21 cellular contexts compared by ENCODE assay signal in the genomic region with DNA sequence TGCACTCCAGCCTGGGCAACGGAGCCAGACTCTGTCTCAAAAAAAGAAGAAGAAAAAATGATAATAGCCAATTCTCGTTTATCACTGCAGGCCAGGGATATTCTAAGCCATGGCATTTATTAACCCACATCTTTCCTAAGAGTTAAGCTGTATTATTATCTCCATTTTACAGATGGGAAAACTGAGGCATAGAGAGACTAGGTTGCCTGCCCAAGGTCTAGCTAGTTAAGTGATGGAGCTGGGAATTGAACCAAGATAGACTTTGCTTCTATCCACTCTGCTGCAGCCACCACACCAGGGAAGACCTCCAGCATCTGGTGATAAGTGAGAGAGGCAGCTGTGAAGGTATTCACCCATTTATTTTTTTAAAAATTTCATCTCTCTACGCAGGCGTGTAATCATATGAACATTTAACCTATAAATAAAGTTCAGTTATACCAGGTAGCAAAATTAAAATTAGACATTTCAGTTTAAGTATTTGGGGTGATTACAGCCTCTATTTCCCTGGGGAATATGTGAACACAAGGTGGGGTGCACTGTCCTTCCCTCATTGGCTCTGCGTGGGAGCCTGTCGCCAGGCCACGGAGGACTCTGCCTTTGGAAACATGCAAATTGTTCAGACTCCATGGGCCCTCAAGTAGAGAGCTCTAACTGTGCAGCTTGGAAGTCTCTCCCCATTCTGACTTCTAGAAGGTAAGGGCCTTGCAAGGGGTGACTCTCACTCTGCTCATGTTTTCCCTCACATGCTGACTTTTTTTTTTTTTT.
"Had no signal": no experiment of that assay in that cellular context is flagged by ENCODE, and none has a peak within 500 bp of the region (broad histone marks: within the 10 kb centered on the region; RNA-seq: fewer than 3 reads in every experiment).

No MANE protein-coding gene starts in this region.

- H3K4me2 ChIP-seq: hepatocyte had no signal

- H3K9me3 ChIP-seq: colonic mucosa, sigmoid colon, testis, transverse colon had no signal

- ATAC-seq: foreskin keratinocyte; left colon; left ventricle myocardium superior; naive thymus-derived CD4-positive, alpha-beta T cell; stimulated activated naive B cell treated with anti-CD40 and anti-IgM and Interleukin-4, amounts not matched to agents 10 μg/mL and 1 μg/mL and 100 μg/mL, for 72 hours; stimulated activated naive CD8-positive, alpha-beta T cell treated with anti-CD3 and anti-CD28 coated beads, Interleukin-15, amount 100 ng/mL, for 72 hours had no signal

- H3K4me1 ChIP-seq: colonic mucosa, testis had no signal

- H3K4me3 ChIP-seq: colonic mucosa, hepatocyte, lung, sigmoid colon, skin epidermis, testis, transverse colon had no signal

- H3K4me3 Mint-ChIP-seq: endodermal cell; naive thymus-derived CD4-positive, alpha-beta T cell; nephron progenitor cell; stimulated activated naive B cell treated with anti-CD40 and anti-IgM and Interleukin-4, amounts not matched to agents 10 μg/mL and 1 μg/mL and 100 μg/mL, for 72 hours; stimulated activated naive CD8-positive, alpha-beta T cell treated with anti-CD3 and anti-CD28 coated beads, Interleukin-15, amount 100 ng/mL, for 72 hours had no signal

- H2AFZ ChIP-seq: hepatocyte had no signal

- H3K36me3 ChIP-seq: colonic mucosa, sigmoid colon, transverse colon had no signal

- H3K27me3 Mint-ChIP-seq: naive thymus-derived CD4-positive, alpha-beta T cell; stimulated activated naive B cell treated with anti-CD40 and anti-IgM and Interleukin-4, amounts not matched to agents 10 μg/mL and 1 μg/mL and 100 μg/mL, for 72 hours; stimulated activated naive CD8-positive, alpha-beta T cell treated with anti-CD3 and anti-CD28 coated beads, Interleukin-15, amount 100 ng/mL, for 72 hours had no signal

- H3K9me3 Mint-ChIP-seq: endodermal cell; naive thymus-derived CD4-positive, alpha-beta T cell; nephron progenitor cell; stimulated activated naive B cell treated with anti-CD40 and anti-IgM and Interleukin-4, amounts not matched to agents 10 μg/mL and 1 μg/mL and 100 μg/mL, for 72 hours; stimulated activated naive CD8-positive, alpha-beta T cell treated with anti-CD3 and anti-CD28 coated beads, Interleukin-15, amount 100 ng/mL, for 72 hours had no signal

- H3K27ac ChIP-seq: colonic mucosa, foreskin keratinocyte, sigmoid colon, skin epidermis, testis had no signal

- H3K27ac Mint-ChIP-seq: endodermal cell; naive thymus-derived CD4-positive, alpha-beta T cell; stimulated activated naive B cell treated with anti-CD40 and anti-IgM and Interleukin-4, amounts not matched to agents 10 μg/mL and 1 μg/mL and 100 μg/mL, for 72 hours had no signal

- FAIRE-seq: endothelial cell of umbilical vein had no signal

- DNase-seq: colonic mucosa; dermis blood vessel endothelial cell; endodermal cell; erythroblast; foreskin keratinocyte; left colon; left ventricle myocardium superior; mesendoderm; naive thymus-derived CD4-positive, alpha-beta T cell; nephron progenitor cell; sigmoid colon; stimulated activated CD4-positive, alpha-beta T cell treated with anti-CD3 and anti-CD28 coated beads, Interleukin-2, amount 100 ng/mL, for 24 hours; stimulated activated CD4-positive, alpha-beta T cell treated with anti-CD3 and anti-CD28 coated beads, Interleukin-4, amount 100 ng/mL, for 4 hours; stimulated activated naive B cell treated with anti-CD40 and anti-IgM and Interleukin-4, amounts not matched to agents 10 μg/mL and 1 μg/mL and 100 μg/mL, for 72 hours; stimulated activated naive CD8-positive, alpha-beta T cell treated with anti-CD3 and anti-CD28 coated beads, Interleukin-15, amount 100 ng/mL, for 72 hours; testis; transverse colon had no signal

- H3K27me3 ChIP-seq: colonic mucosa, foreskin keratinocyte, hepatocyte, sigmoid colon, testis, transverse colon had no signal
